1 cellular context compared by ENCODE assay signal in genomic region chr19:16620584-16620983, GRCh38.
A peak's percentile ranks its signal among the peaks of the same experiment; 100 is the strongest.
TF ChIP-seq lines count a peak whose summit lies in the region.

No MANE protein-coding gene starts in this region.

TF ChIP-seq in HepG2, 621 proteins besides CTCF, POLR2A, EP300 and RAD21:
- TF ChIP-seq HIVEP1 (CRISPR knock-in tag; IDR thresholded peaks at IDR 0.05) (no peak), MAFK (conservative IDR thresholded peaks at IDR 0.05 in 1 of 2, IDR thresholded peaks at IDR 0.05 in 1 of 2; ENCODE audit: low read length in 2 of 2) (peak; percentile 50 to 70; a peak in 3 of 4 replicates), MAFF (IDR thresholded peaks at IDR 0.05; ENCODE audit: low read depth, low read length) (0 out of 2 replicates have a peak, but pooled peaks have one; percentile 26), RARG (CRISPR knock-in tag; IDR thresholded peaks at IDR 0.05; ENCODE audit: low read depth) (no peak), RXRA (CRISPR knock-in tag; IDR thresholded peaks at IDR 0.05) (no peak), TCF12 (IDR thresholded peaks at IDR 0.05) (no peak), TCF12 (CRISPR knock-in tag; IDR thresholded peaks at IDR 0.05) (no peak), RNF2 (conservative IDR thresholded peaks at IDR 0.05; ENCODE audit: low read depth) (no peak), ZNF703 (CRISPR knock-in tag; IDR thresholded peaks at IDR 0.05; ENCODE audit: borderline replicate concordance) (no peak)
